Comparison of ENCODE assay signal across 12 cellular contexts in the genomic region with DNA sequence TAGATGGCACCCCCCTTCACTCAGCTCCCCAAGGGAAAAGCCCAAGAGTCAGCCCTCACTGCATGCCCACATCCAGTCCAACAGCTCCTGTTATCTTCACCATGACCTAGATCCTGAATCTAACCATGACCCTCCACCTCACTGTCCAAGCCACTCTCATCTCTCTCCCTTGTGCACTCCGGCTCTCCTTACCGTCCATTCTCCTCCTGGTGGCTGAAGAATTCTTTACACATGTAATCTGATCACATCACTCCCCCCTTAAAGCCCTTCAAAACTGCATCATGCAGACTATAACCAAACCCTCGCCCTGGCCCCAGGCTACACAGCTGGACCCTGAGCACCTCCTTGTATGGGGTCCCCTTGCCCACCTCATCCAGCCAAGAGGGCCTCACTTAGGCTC. TPM values are rescaled to one million over a fixed set of nuclear protein-coding genes. Genes with fewer than 3 reads are reported as not detected.
DNase-seq lines count a peak whose midpoint lies in the region; ATAC-seq and TF ChIP-seq lines count a peak whose summit lies in the region.
"Had no signal": no experiment of that assay in that cellular context is flagged by ENCODE, and none has a peak within 500 bp of the region (broad histone marks: within the 10 kb centered on the region; RNA-seq: fewer than 3 reads in every experiment).

No MANE protein-coding gene starts in this region.

- H3K9ac ChIP-seq in H9 (ENCODE audit: extremely low read depth, insufficient read length, low read length) (no peak overlapping the region), trophoblast cell (ENCODE audit: low read length) (no peak overlapping the region)

- no peak overlapping the region for H3K4me2 ChIP-seq in H9 (ENCODE audit: insufficient read depth, insufficient read length, low read length)
- no peak overlapping the region for H3K4me2 ChIP-seq in trophoblast cell (ENCODE audit: low read length)

- H3K27ac Mint-ChIP-seq in H9 (no peak overlapping the region), endothelial cell (ENCODE audit: unreplicated experiment) (peak overlapping the region; percentile 22)
- H3K27ac Mint-ChIP-seq: activated naive CD8-positive, alpha-beta T cell; memory B cell had no signal

- H3K4me1 Mint-ChIP-seq in H9 (peaks cover 25 to 28% of the 10 kb centered on the region in 2 experiments), endothelial cell (ENCODE audit: unreplicated experiment) (peaks cover 14% of the 10 kb centered on the region)
- H3K4me1 Mint-ChIP-seq: memory B cell had no signal

- H3K9me3 Mint-ChIP-seq in H9: no peaks in the 10 kb centered on the region
- no peaks in the 10 kb centered on the region for H3K9me3 Mint-ChIP-seq in endothelial cell (ENCODE audit: unreplicated experiment)
- H3K9me3 Mint-ChIP-seq: memory B cell had no signal

- no peak overlapping the region for H4K12ac ChIP-seq in trophoblast cell (ENCODE audit: low read depth, low read length)

- WGBS in H9 (ENCODE audit: extremely low coverage, insufficient read length, low lambda C conversion rate): no CpG with 5 or more reads among the region's 3 CpGs
- WGBS in trophoblast cell (ENCODE audit: extremely low coverage, insufficient coverage, insufficient read length): no CpG with 5 or more reads among the region's 3 CpGs

- no peak overlapping the region for H2AK5ac ChIP-seq in H9 (ENCODE audit: insufficient read length, low read length)
- H2AK5ac ChIP-seq in trophoblast cell (ENCODE audit: low read length): peak overlapping the region; percentile 9

- H3K23me2 ChIP-seq in H9 (ENCODE audit: insufficient read length, low read depth, low read length, poor library complexity, severe bottlenecking): no peaks in the 10 kb centered on the region

- H3K36me3 ChIP-seq in trophoblast cell (ENCODE audit: control insufficient read depth in 1 of 2, insufficient read depth in 2 of 2, low read length in 2 of 2) (peaks cover 4 to 9% of the 10 kb centered on the region in 2 experiments), lower lobe of right lung (no peaks in the 10 kb centered on the region)

- H3K36me3 Mint-ChIP-seq in H9 (ENCODE audit: insufficient read depth in 1 of 3, low read depth in 3 of 3) (peaks cover 0 to 5% (median 0%) of the 10 kb centered on the region in 3 experiments; a peak in 5 of 7 replicates), endothelial cell (ENCODE audit: low read depth, unreplicated experiment) (peaks cover 16% of the 10 kb centered on the region)
- H3K36me3 Mint-ChIP-seq: memory B cell had no signal

- H3K4me3 Mint-ChIP-seq in H9: no peak overlapping the region
- H3K4me3 Mint-ChIP-seq in endothelial cell (ENCODE audit: unreplicated experiment): no peak overlapping the region
- H3K4me3 Mint-ChIP-seq: activated naive CD8-positive, alpha-beta T cell; memory B cell had no signal

- H4K8ac ChIP-seq in H9 (replicated peaks; ENCODE audit: insufficient read length, low read depth, low read length) (no peak overlapping the region), trophoblast cell (ENCODE audit: low read depth, low read length) (no peak overlapping the region)

- H3K9me3 ChIP-seq in H9 (ENCODE audit: control insufficient read depth, low read depth, low read length) (no peaks in the 10 kb centered on the region), trophoblast cell (ENCODE audit: insufficient read depth, low read depth, low read length) (no peaks in the 10 kb centered on the region), lower lobe of right lung (no peaks in the 10 kb centered on the region)

- no peak overlapping the region for H3T11ph ChIP-seq in H9 (ENCODE audit: low read length)

- H3K18ac ChIP-seq in H9 (ENCODE audit: insufficient read length, low read depth, low read length): no peak overlapping the region
- no peak overlapping the region for H3K18ac ChIP-seq in trophoblast cell (ENCODE audit: low read length)

- H4K5ac ChIP-seq in H9 (ENCODE audit: insufficient read length, low read depth, low read length): no peak overlapping the region

- H3K4me3 ChIP-seq in trophoblast cell (ENCODE audit: low read depth, low read length) (no peak overlapping the region), lower lobe of right lung (no peak overlapping the region)

- H3K23ac ChIP-seq in H9 (ENCODE audit: insufficient read length, low read depth, low read length) (no peak overlapping the region), trophoblast cell (ENCODE audit: low read length) (no peak overlapping the region)

- no peak overlapping the region for H3K27ac ChIP-seq in H9 (ENCODE audit: insufficient read length, low read depth, low read length)
- peak overlapping the region; percentile 92 for H3K27ac ChIP-seq in trophoblast cell (ENCODE audit: low read depth, low read length)
- H3K27ac ChIP-seq in lower lobe of right lung: no peak overlapping the region

- H2BK120ac ChIP-seq in H9 (ENCODE audit: low read depth, low read length, poor library complexity, severe bottlenecking) (no peak overlapping the region), trophoblast cell (ENCODE audit: insufficient read depth, low read length, poor library complexity) (peak overlapping the region; percentile 9)

- H3K79me1 ChIP-seq in H9 (ENCODE audit: insufficient read depth, low read depth, low read length, poor library complexity, severe bottlenecking): no peaks in the 10 kb centered on the region
- peaks cover 23% of the 10 kb centered on the region for H3K79me1 ChIP-seq in trophoblast cell (ENCODE audit: low read length)

- peak; percentile 26; the same call in 2 of the 3 replicates for TF ChIP-seq CTCF in H9 (conservative IDR thresholded peaks at IDR 0.05)
- TF ChIP-seq CTCF in endothelial cell (IDR thresholded peaks at IDR 0.05; ENCODE audit: unreplicated experiment): no peak
- no peak for TF ChIP-seq CTCF in lower lobe of right lung (IDR thresholded peaks at IDR 0.05)

- no peak overlapping the region for H2AFZ ChIP-seq in H9 (ENCODE audit: low read length)
- H2AFZ ChIP-seq in trophoblast cell (ENCODE audit: insufficient read depth, low read length, poor library complexity): no peak overlapping the region

- H3K27me3 Mint-ChIP-seq in H9 (ENCODE audit: low read depth) (no peaks in the 10 kb centered on the region), endothelial cell (ENCODE audit: unreplicated experiment) (peaks cover 4% of the 10 kb centered on the region)
- H3K27me3 Mint-ChIP-seq: activated naive CD8-positive, alpha-beta T cell; memory B cell had no signal

- H4K91ac ChIP-seq in H9 (ENCODE audit: insufficient read length, low read depth, low read length) (no peak overlapping the region), trophoblast cell (ENCODE audit: low read depth, low read length) (peak overlapping the region; percentile 56)

- H3K79me2 ChIP-seq in H9 (ENCODE audit: insufficient read depth, low read length): no peaks in the 10 kb centered on the region
- H3K79me2 ChIP-seq in trophoblast cell (ENCODE audit: control insufficient read depth, insufficient read depth, low read length, poor library complexity): peaks cover 5% of the 10 kb centered on the region

- H3K14ac ChIP-seq in H9 (ENCODE audit: insufficient read depth, low read length) (no peak overlapping the region), trophoblast cell (ENCODE audit: low read length) (peak overlapping the region; percentile 20)

- H3K4me1 ChIP-seq in H9 (ENCODE audit: insufficient read depth, low read length): no peaks in the 10 kb centered on the region
- H3K4me1 ChIP-seq in trophoblast cell (ENCODE audit: control insufficient read depth in 1 of 2, insufficient read depth in 2 of 2, low read length in 2 of 2): peaks cover 21 to 29% of the 10 kb centered on the region in 2 experiments
- peaks cover 31% of the 10 kb centered on the region for H3K4me1 ChIP-seq in lower lobe of right lung

- H3K27me3 ChIP-seq in H9 (ENCODE audit: insufficient read depth, low read length) (no peaks in the 10 kb centered on the region), trophoblast cell (ENCODE audit: insufficient read depth, low read length) (no peaks in the 10 kb centered on the region), lower lobe of right lung (ENCODE audit: low read depth) (no peaks in the 10 kb centered on the region)

- H2BK5ac ChIP-seq in H9 (ENCODE audit: insufficient read length, low read length) (no peak overlapping the region), trophoblast cell (ENCODE audit: low read depth, low read length, poor library complexity) (peak overlapping the region; percentile 2)

- no peak overlapping the region for H2BK12ac ChIP-seq in H9 (ENCODE audit: insufficient read length, low read depth, low read length)
- peak overlapping the region; percentile 8 for H2BK12ac ChIP-seq in trophoblast cell (ENCODE audit: low read length)

- H3K56ac ChIP-seq in H9 (ENCODE audit: insufficient read length, low read depth, low read length): no peak overlapping the region

- no peak overlapping the region for H2BK20ac ChIP-seq in H9 (ENCODE audit: low read depth, low read length, poor library complexity, severe bottlenecking)

- ATAC-seq in GM19324 (IDR thresholded peaks at IDR 0.05; ENCODE audit: low FRiP score, unreplicated experiment): no peak
- no peak for ATAC-seq in GM18909 (IDR thresholded peaks at IDR 0.05; ENCODE audit: poor library complexity, unreplicated experiment)
- ATAC-seq in lower lobe of right lung: no peak

- H2BK15ac ChIP-seq in H9 (ENCODE audit: low read depth, low read length): no peak overlapping the region

- intact Hi-C loops in lower lobe of right lung (cut with DNase I): no loop called here

- no peak for DNase-seq in H9
- peak; percentile 79 for DNase-seq in NCI-H748 (lab: John Stamatoyannopoulos, UW; ENCODE audit: unreplicated experiment)
- DNase-seq in endothelial cell (ENCODE audit: low spot score): no peak
- peak in 1 of 2 donors; percentile 54 for DNase-seq in trophoblast cell
- DNase-seq in NOMO-1 (lab: John Stamatoyannopoulos, UW; ENCODE audit: unreplicated experiment in 2 of 2): no peak
- no peak for DNase-seq in lower lobe of right lung
- DNase-seq: foreskin melanocyte, OCI-M1 had no signal

- H3K4ac ChIP-seq in H9 (ENCODE audit: low read depth, low read length) (no peak overlapping the region), trophoblast cell (ENCODE audit: low read depth, low read length) (no peak overlapping the region)

- H4K20me1 ChIP-seq in H9 (ENCODE audit: control insufficient read depth, insufficient read depth, insufficient read length): no peaks in the 10 kb centered on the region

RNA-seq across cellular contexts. Expression of gene PAQR7, which starts 14.0 kb away (rescaled TPM):
- 6.0 and 6.3 TPM in 2 replicates for total RNA-seq in H9 (2021)
- 18.7 TPM for total RNA-seq in endothelial cell (ENCODE audit: unreplicated experiment)
- 13.5 and 14.9 TPM in 2 replicates for polyA plus RNA-seq in trophoblast cell (2013)
- 9.3 TPM for total RNA-seq in lower lobe of right lung

RNA-seq across cellular contexts. Expression of gene STMN1, which starts 16.7 kb away (rescaled TPM):
- total RNA-seq in H9 (2021) (499 and 500 TPM in 2 replicates), endothelial cell (ENCODE audit: unreplicated experiment) (972 TPM), lower lobe of right lung (56.6 TPM)
- polyA plus RNA-seq in trophoblast cell (2013): 444 and 486 TPM in 2 replicates

RNA-seq across cellular contexts. Expression of gene AUNIP, which starts 30.2 kb away (rescaled TPM):
- total RNA-seq in H9 (2021): 22.0 and 22.2 TPM in 2 replicates
- total RNA-seq in endothelial cell (ENCODE audit: unreplicated experiment): 3.3 TPM
- polyA plus RNA-seq in trophoblast cell (2013): 9.2 and 9.4 TPM in 2 replicates
- total RNA-seq in lower lobe of right lung: not detected
